ENCODE assay signal across 1 cellular context in genomic region chr4:116469582-116469981, GRCh38.
TF ChIP-seq lines count a peak whose summit lies in the region.

No MANE protein-coding gene starts in this region.

TF ChIP-seq in GM23338, 12 proteins besides CTCF, POLR2A, EP300 and RAD21 (continued from another document):
- TF ChIP-seq ZNF462 (CRISPR knock-in tag; IDR thresholded peaks at IDR 0.05): no peak
- TF ChIP-seq STAT1 (IDR thresholded peaks at IDR 0.05; ENCODE audit: unreplicated experiment): no peak
- no peak for TF ChIP-seq EZH2phosphoT487 (IDR thresholded peaks at IDR 0.05; ENCODE audit: unreplicated experiment)
- no peak for TF ChIP-seq NANOG (IDR thresholded peaks at IDR 0.05; ENCODE audit: borderline replicate concordance)
- no peak for TF ChIP-seq REST (IDR thresholded peaks at IDR 0.05; ENCODE audit: unreplicated experiment)
- TF ChIP-seq EZH2 (IDR thresholded peaks at IDR 0.05; ENCODE audit: low read depth, unreplicated experiment): no peak
- no peak for TF ChIP-seq JUNB (IDR thresholded peaks at IDR 0.05; ENCODE audit: unreplicated experiment)
- no peak for TF ChIP-seq ZNF331 (CRISPR knock-in tag; IDR thresholded peaks at IDR 0.05; ENCODE audit: low read depth)
